Comparison of ENCODE assay signal across 29 cellular contexts in the genomic region with DNA sequence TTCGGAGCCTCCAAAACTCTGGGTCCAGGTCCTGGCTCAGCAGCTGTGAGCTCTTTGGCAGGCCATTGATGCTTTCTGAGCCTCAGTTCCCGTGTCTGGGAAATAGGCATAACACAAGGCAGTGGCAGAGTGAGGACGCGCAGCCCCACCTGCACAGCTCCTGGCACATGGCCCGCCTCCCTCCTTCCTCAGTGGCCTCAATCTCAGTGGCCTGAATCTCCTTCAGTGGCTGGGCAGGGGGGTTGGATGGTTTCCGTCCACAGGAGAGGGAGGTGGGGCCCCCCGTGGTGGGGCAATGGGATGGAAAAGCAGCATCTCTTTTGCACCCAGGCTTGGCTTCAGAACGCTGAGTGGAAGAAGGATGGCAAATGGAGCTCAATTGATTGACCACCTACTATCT. TPM values are rescaled to one million over a fixed set of nuclear protein-coding genes. Genes with fewer than 3 reads are reported as not detected.
DNase-seq lines count a peak whose midpoint lies in the region; ATAC-seq, FAIRE-seq and TF ChIP-seq lines count a peak whose summit lies in the region.
"Had no signal": no experiment of that assay in that cellular context is flagged by ENCODE, and none has a peak within 500 bp of the region (broad histone marks: within the 10 kb centered on the region; RNA-seq: fewer than 3 reads in every experiment).

No MANE protein-coding gene starts in this region.

- H2BK15ac ChIP-seq in H1 (ENCODE audit: low read length): no peak overlapping the region

- no peak overlapping the region for H2BK20ac ChIP-seq in H1 (ENCODE audit: low read length)

- H3K27me3 Mint-ChIP-seq in CD14-positive monocyte (ENCODE audit: low read depth in 3 of 3): peaks cover 33 to 36% (median 35%) of the 10 kb centered on the region in 3 donors

- no peak overlapping the region for H4K5ac ChIP-seq in H1 (ENCODE audit: insufficient read length, low read depth, low read length)

- no peak for ATAC-seq in HG03469 (IDR thresholded peaks at IDR 0.05; ENCODE audit: unreplicated experiment)
- ATAC-seq: A549, GM12878 had no signal

- no peak overlapping the region for H3K27ac ChIP-seq in H1 (ENCODE audit: low read depth, low read length)
- no peak overlapping the region for H3K27ac ChIP-seq in spleen
- H3K27ac ChIP-seq: 22Rv1; A549; BLaER1 treated with 17β-estradiol and CSF1 and Interleukin-3, amounts not matched to agents 10 nM and 100 nM; C4-2B had no signal

- H3K18ac ChIP-seq in H1 (ENCODE audit: extremely low read depth, low read length): no peak overlapping the region

- no peaks in the 10 kb centered on the region for H3K79me2 ChIP-seq in H1 (ENCODE audit: control insufficient read depth in 1 of 2, insufficient read depth in 2 of 2, low read length in 2 of 2)

- CTCF ChIA-PET in H1 (lab: Charles Lee; ENCODE audit: partially characterized antibody): interaction anchor here (0.7 to 1.8 kb wide), 3 partner anchors 65 to 178 kb away, joined by 3 to 5 read pairs (median 3); no protein-coding TSS in a partner anchor

- H3K36me3 ChIP-seq in H1 (ENCODE audit: control insufficient read depth in 2 of 4, insufficient read depth in 4 of 4, low read length in 3 of 4) (no peaks in the 10 kb centered on the region), spleen (no peaks in the 10 kb centered on the region)
- H3K36me3 ChIP-seq: BLaER1 treated with 17β-estradiol and CSF1 and Interleukin-3, amounts not matched to agents 10 nM and 100 nM had no signal

- no peak overlapping the region for H2AK5ac ChIP-seq in H1 (ENCODE audit: low read depth, low read length)

- TF ChIP-seq CTCF in CD14-positive monocyte (IDR thresholded peaks at IDR 0.05) (no peak), H1 (IDR thresholded peaks at IDR 0.05; ENCODE audit: control extremely low read depth in 1 of 3, insufficient read depth in 1 of 3, low read depth in 1 of 3, low read length in 3 of 3) (no peak), spleen (IDR thresholded peaks at IDR 0.05 in 8 of 11, conservative IDR thresholded peaks at IDR 0.05 in 3 of 11) (no peak)

- no peak overlapping the region for H3K4me3 ChIP-seq in H1 (ENCODE audit: extremely low read depth in 1 of 4, insufficient read depth in 2 of 4, low read depth in 3 of 4, low read length in 4 of 4)
- H3K4me3 ChIP-seq in spleen: no peak overlapping the region
- H3K4me3 ChIP-seq: A549; BLaER1 treated with 17β-estradiol and CSF1 and Interleukin-3, amounts not matched to agents 10 nM and 100 nM; GM12878 had no signal

- H2BK5ac ChIP-seq in H1 (ENCODE audit: low read depth, low read length): no peak overlapping the region

- peaks cover 1% of the 10 kb centered on the region; the same call in 1 of the 2 replicates for H3K23me2 ChIP-seq in H1 (ENCODE audit: low read depth, low read length)

- H4K8ac ChIP-seq in H1 (ENCODE audit: extremely low read depth, insufficient read depth, low read length): no peak overlapping the region

- TF ChIP-seq POLR2A in H1 (IDR thresholded peaks at IDR 0.05; ENCODE audit: control extremely low read depth in 1 of 2, low read depth in 2 of 2, low read length in 2 of 2) (no peak), spleen (IDR thresholded peaks at IDR 0.05) (no peak)

- no peak overlapping the region for H3K27ac Mint-ChIP-seq in CD14-positive monocyte
- H3K27ac Mint-ChIP-seq: B cell; CD4-positive, CD25-positive, alpha-beta regulatory T cell; CD8-positive, alpha-beta memory T cell had no signal

- no peak for TF ChIP-seq RAD21 in H1 (IDR thresholded peaks at IDR 0.05 in 1 of 2, conservative IDR thresholded peaks at IDR 0.05 in 1 of 2; ENCODE audit: low read depth in 2 of 2, low read length in 2 of 2)

- H3K4me3 Mint-ChIP-seq in CD14-positive monocyte: peak overlapping the region in 1 of 2 donors; percentile 11
- H3K4me3 Mint-ChIP-seq: B cell; CD4-positive, alpha-beta memory T cell; CD4-positive, CD25-positive, alpha-beta regulatory T cell; CD8-positive, alpha-beta memory T cell had no signal

- H3K56ac ChIP-seq in H1 (replicated peaks; ENCODE audit: insufficient read length, low read depth, low read length): no peak overlapping the region

- no peak overlapping the region for H3K9ac ChIP-seq in H1 (replicated peaks in 1 of 4; ENCODE audit: extremely low read depth in 1 of 4, low read depth in 3 of 4, low read length in 3 of 4)
- H3K9ac ChIP-seq: BLaER1 treated with 17β-estradiol and CSF1 and Interleukin-3, amounts not matched to agents 10 nM and 100 nM had no signal

- no peak overlapping the region for H2BK120ac ChIP-seq in H1 (replicated peaks; ENCODE audit: low read depth, low read length)

- peaks cover 3% of the 10 kb centered on the region for H3K4me1 Mint-ChIP-seq in CD14-positive monocyte
- H3K4me1 Mint-ChIP-seq: B cell; CD4-positive, alpha-beta memory T cell; CD4-positive, CD25-positive, alpha-beta regulatory T cell; CD8-positive, alpha-beta memory T cell had no signal

- H3K14ac ChIP-seq in H1 (ENCODE audit: insufficient read length): no peak overlapping the region

- H3K4me2 ChIP-seq in H1 (ENCODE audit: insufficient read depth in 1 of 2, low read depth in 2 of 2, low read length in 2 of 2): no peak overlapping the region
- H3K4me2 ChIP-seq: A549; BLaER1 treated with 17β-estradiol and CSF1 and Interleukin-3, amounts not matched to agents 10 nM and 100 nM had no signal

- no peak overlapping the region for H3K4ac ChIP-seq in H1 (replicated peaks; ENCODE audit: insufficient read length, low read depth, low read length)

- peaks cover 0 to 2% of the 10 kb centered on the region in 2 experiments for H4K20me1 ChIP-seq in H1 (replicated peaks in 1 of 2; ENCODE audit: control insufficient read depth in 1 of 2, insufficient read depth in 2 of 2, low read length in 2 of 2)

- no peak for FAIRE-seq in H1 (lab: Jason Lieb, UNC)
- FAIRE-seq: A549, GM12878, GM12892, GM18507, GM19239 had no signal

- no peaks in the 10 kb centered on the region for H3K79me1 ChIP-seq in H1 (ENCODE audit: low read depth, low read length)

- intact Hi-C loops in CD14-positive monocyte (cut with micrococcal nuclease) (no loop called here), spleen (cut with DNase I; ENCODE audit: low total_unique reads) (no loop called here)

- no peak overlapping the region for H4K91ac ChIP-seq in H1 (replicated peaks; ENCODE audit: insufficient read length, low read length)

- H2AFZ ChIP-seq in H1 (ENCODE audit: low read length): no peak overlapping the region

- peak overlapping the region; percentile 27; the same call in 1 of the 2 replicates for H2BK12ac ChIP-seq in H1 (ENCODE audit: low read depth, low read length)

- H3K36me3 Mint-ChIP-seq in CD14-positive monocyte: no peaks in the 10 kb centered on the region
- H3K36me3 Mint-ChIP-seq: CD4-positive, alpha-beta memory T cell; CD4-positive, CD25-positive, alpha-beta regulatory T cell; CD8-positive, alpha-beta memory T cell had no signal

- H3K9me3 ChIP-seq in H1 (ENCODE audit: insufficient read depth in 2 of 2, low read depth in 1 of 2, low read length in 1 of 2) (no peaks in the 10 kb centered on the region), spleen (no peaks in the 10 kb centered on the region)
- H3K9me3 ChIP-seq: A549; BLaER1 treated with 17β-estradiol and CSF1 and Interleukin-3, amounts not matched to agents 10 nM and 100 nM had no signal

- TF ChIP-seq EP300 in H1 (IDR thresholded peaks at IDR 0.05; ENCODE audit: borderline replicate concordance in 1 of 2, low read depth in 2 of 2, low read length in 2 of 2): no peak

- peaks cover 0 to 4% (median 2%) of the 10 kb centered on the region in 4 experiments; a peak in 3 of 7 replicates for H3K4me1 ChIP-seq in H1 (replicated peaks in 1 of 4; ENCODE audit: control insufficient read depth in 3 of 4, insufficient read depth in 4 of 4, low read length in 3 of 4)
- H3K4me1 ChIP-seq in spleen: no peaks in the 10 kb centered on the region
- H3K4me1 ChIP-seq: A549; BLaER1 treated with 17β-estradiol and CSF1 and Interleukin-3, amounts not matched to agents 10 nM and 100 nM had no signal

- DNase-seq in CD14-positive monocyte (ENCODE audit: low spot score) (peak; percentile 2), H1 (ENCODE audit: low read depth in 1 of 2, low spot score in 2 of 2) (no peak), spleen (peak; percentile 41), GM19238 (ENCODE audit: insufficient read length, low spot score) (no peak)
- DNase-seq: AML-193; CD4-positive, alpha-beta memory T cell; CD4-positive, CD25-positive, alpha-beta regulatory T cell; CD8-positive, alpha-beta memory T cell; COR-L47; DMS 273 treated with DMSO at 0.1 percent for 48 hours; DMS153; DMS53; DMS79; DND-41; EL; GDM1 had no signal

- 83% methylated on average over 8 of the region's 8 CpGs; no CpG with 5 or more reads in 1 of the 2 experiments for WGBS in H1 (ENCODE audit: extremely low coverage in 1 of 2, insufficient coverage in 1 of 2, insufficient read length in 1 of 2, insufficient replicate concordance in 2 of 2, low coverage in 1 of 2, low lambda C conversion rate in 2 of 2, missing lambda C conversion rate in 1 of 2), 2 experiments
- WGBS in spleen, 5 donors: 78 to 91% (median 83%) methylated on average over 6 to 8 of the region's 8 CpGs

- peaks cover 4 to 19% (median 17%) of the 10 kb centered on the region in 4 experiments for H3K27me3 ChIP-seq in H1 (replicated peaks in 1 of 4; ENCODE audit: control insufficient read depth in 3 of 4, extremely low read depth in 1 of 4, insufficient read depth in 3 of 4, low read length in 3 of 4)
- H3K27me3 ChIP-seq in spleen (replicated peaks in 1 of 7): peaks cover 0 to 58% (median 13%) of the 10 kb centered on the region in 7 donors
- H3K27me3 ChIP-seq: BLaER1 treated with 17β-estradiol and CSF1 and Interleukin-3, amounts not matched to agents 10 nM and 100 nM had no signal

- H3K23ac ChIP-seq in H1 (ENCODE audit: insufficient read length): no peak overlapping the region

- POLR2A ChIA-PET in H1 (lab: Charles Lee; ENCODE audit: partially characterized antibody): no interaction called here

- H3K9me3 Mint-ChIP-seq in CD14-positive monocyte: peaks cover 1 to 9% (median 5%) of the 10 kb centered on the region in 7 donors
- H3K9me3 Mint-ChIP-seq: CD4-positive, alpha-beta memory T cell; CD4-positive, CD25-positive, alpha-beta regulatory T cell; CD8-positive, alpha-beta memory T cell had no signal

TF ChIP-seq in H1, 55 proteins besides CTCF, POLR2A, EP300 and RAD21 (continues in another document):
- TF ChIP-seq NANOG (IDR thresholded peaks at IDR 0.05; ENCODE audit: insufficient read depth, low read depth, low read length, poor library complexity, severe bottlenecking): no peak

RNA-seq across cellular contexts. Expression of gene RSPO4, which starts 5.1 kb away (rescaled TPM):
- not detected for polyA plus RNA-seq in CD14-positive monocyte
- total RNA-seq in H1 (2021; fragmentation: NEBNext Ultra II Directional; extraction: Animal tissue kit (Norgen Biotek cat#: 25700)): 5.1 and 6.4 TPM in 2 replicates
- polyA plus RNA-seq in H1 (2011; rRNA removed): 3.4 and 5.9 TPM in 2 replicates
- polyA plus RNA-seq in H1 (2011; cell fraction: cytosol; rRNA removed): 3.3 TPM
- polyA plus RNA-seq in H1 (2011; cell fraction: nucleus; rRNA removed): 18.4 TPM
- 4.3 to 10.2 TPM (median 7.7 TPM) in 4 replicates for polyA plus RNA-seq in H1 (2012, experiment 1 of 2)
- 5.2 TPM for polyA plus RNA-seq in H1 (2012, experiment 2 of 2)
- 4.7 TPM for polyA plus RNA-seq in H1 (2013, experiment 1 of 2)
- polyA plus RNA-seq in H1 (2013, experiment 2 of 2): 4.8 TPM
- 1.1 and 1.2 TPM in 2 replicates for polyA minus RNA-seq in H1 (2011; rRNA and poly(A)+ RNA removed)
- 1.1 TPM for polyA minus RNA-seq in H1 (2011; cell fraction: cytosol; rRNA and poly(A)+ RNA removed)
- 2.2 TPM for polyA minus RNA-seq in H1 (2011; cell fraction: nucleus; rRNA and poly(A)+ RNA removed)
- total RNA-seq in spleen: under 1 TPM in 2 of 7 donors, not detected in 5; 0.20 to 0.32 TPM
- under 1 TPM in 2 of 3 donors, not detected in 1; 0.02 to 0.09 TPM for polyA plus RNA-seq in spleen
- total RNA-seq: A172; CD8-positive, alpha-beta memory T cell; Daoy; G401; GM12878 had no signal
- polyA plus RNA-seq: A549; CD4-positive, alpha-beta memory T cell; CD4-positive, CD25-positive, alpha-beta regulatory T cell; CD8-positive, alpha-beta memory T cell had no signal

Comparison
In these comparisons a context has a peak if more than half of its experiments do, and no peak if none do; other contexts are left out.
1. DNase-seq: peak in CD14-positive monocyte (single experiment) and spleen (single experiment); none in H1 (0 of 2) and GM19238 (single experiment).